In the genomic region with DNA sequence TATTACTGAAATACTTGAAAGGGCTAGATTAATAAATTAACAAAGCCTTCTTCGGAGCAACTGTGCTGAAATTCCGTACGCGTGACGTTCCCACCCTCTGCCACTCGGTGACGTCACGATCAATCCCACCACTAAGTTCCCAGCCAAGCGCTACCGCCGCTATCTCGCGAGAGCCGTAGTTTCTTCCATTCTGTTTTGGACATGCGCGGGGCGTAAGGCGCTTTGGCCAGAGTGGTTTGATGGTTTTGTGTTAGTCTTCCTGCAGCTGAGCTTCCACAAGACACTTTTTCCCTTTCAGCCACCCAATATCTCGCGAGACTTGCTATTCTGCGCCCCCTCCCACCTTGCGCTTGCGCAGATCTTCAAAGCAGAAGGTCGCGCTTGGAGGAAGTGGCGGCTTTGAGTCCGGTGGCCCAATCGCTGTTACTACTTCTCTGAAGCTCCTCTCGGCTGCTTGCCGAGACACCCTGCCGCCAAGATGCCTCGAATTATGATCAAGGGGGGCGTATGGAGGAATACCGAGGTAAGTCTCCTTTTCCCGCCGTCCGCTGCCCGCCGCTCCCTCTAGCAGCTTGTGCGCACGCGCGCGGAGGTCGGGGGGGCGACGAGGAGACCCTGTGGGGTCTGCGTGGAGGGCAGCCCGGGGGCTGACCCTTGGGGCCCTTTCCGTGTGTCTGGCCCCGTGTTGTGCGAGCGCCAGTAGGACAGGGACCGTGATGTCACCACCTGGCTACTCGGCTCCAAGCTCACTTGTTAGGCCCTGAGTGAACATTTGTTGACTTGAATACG, we compare ENCODE assay signal across 8 cellular contexts. TPM values are rescaled to one million over a fixed set of nuclear protein-coding genes. Genes with fewer than 3 reads are reported as not detected.
A peak's percentile ranks its signal among the peaks of the same experiment; 100 is the strongest.
DNase-seq lines count a peak whose midpoint lies in the region; TF ChIP-seq lines count a peak whose summit lies in the region.

A gene (plus strand): TSS at position 361 of the 789 bp plus-strand sequence. CDS start 118 bp downstream, at position 479.

- TF ChIP-seq CTCF in HFFc6 (IDR thresholded peaks at IDR 0.05): no peak
- TF ChIP-seq CTCF in SK-N-SH (IDR thresholded peaks at IDR 0.05): no peak

- peak within 1 kb of the TSS; percentile 96 for H3K9ac ChIP-seq in SK-N-SH

- peak within 1 kb of the TSS; percentile 94 for H3K4me3 Mint-ChIP-seq in HFFc6

- H3K4me1 ChIP-seq in SK-N-SH (ENCODE audit: control insufficient read depth in 1 of 2, insufficient read depth in 2 of 2, low read depth in 1 of 2, low read length in 1 of 2): peaks cover 4 to 22% of the 10 kb centered on the region in 2 experiments; a peak in 3 of 4 replicates

- peak within 1 kb of the TSS; percentile 94 for H3K27ac Mint-ChIP-seq in HFFc6

- no peaks in the 10 kb centered on the region for H3K27me3 ChIP-seq in SK-N-SH (ENCODE audit: insufficient read depth)

- no peaks in the 10 kb centered on the region for H3K9me3 Mint-ChIP-seq in HFFc6

- H3F3A ChIP-seq in SK-N-SH (replicated peaks; ENCODE audit: insufficient read depth): peaks cover 11% of the 10 kb centered on the region

- H3K27ac ChIP-seq in SK-N-SH (ENCODE audit: low read depth in 2 of 2, low read length in 1 of 2): peak within 1 kb of the TSS; percentile 93 to 98

- WGBS in SK-N-SH (ENCODE audit: low lambda C conversion rate): 0% methylated on average over 36 of the region's 56 CpGs

- H3K4me3 ChIP-seq in SK-N-SH (ENCODE audit: low read depth in 2 of 2, low read length in 1 of 2): peak within 1 kb of the TSS; percentile 91

- H3K36me3 ChIP-seq in SK-N-SH (replicated peaks in 1 of 2; ENCODE audit: control insufficient read depth in 1 of 2, insufficient read depth in 2 of 2, low read length in 1 of 2): peaks cover 11 to 12% of the 10 kb centered on the region in 2 experiments

- H3K36me3 Mint-ChIP-seq in HFFc6 (ENCODE audit: low read depth): peaks cover 22% of the 10 kb centered on the region; the same call in 1 of the 2 replicates

- no peak for TF ChIP-seq RAD21 in SK-N-SH (IDR thresholded peaks at IDR 0.05; ENCODE audit: low read length)

- H3K4me1 Mint-ChIP-seq in HFFc6 (ENCODE audit: low read depth): peaks cover 35% of the 10 kb centered on the region

- H3K9me3 ChIP-seq in SK-N-SH: no peaks in the 10 kb centered on the region

- H4K20me1 ChIP-seq in SK-N-SH (ENCODE audit: insufficient read depth): peaks cover 22% of the 10 kb centered on the region

- peaks cover 40% of the 10 kb centered on the region for H3K79me2 ChIP-seq in SK-N-SH (ENCODE audit: insufficient read depth)

- H3K4me2 ChIP-seq in SK-N-SH: peak within 1 kb of the TSS; percentile 97

- peaks cover 2% of the 10 kb centered on the region for H3K27me3 Mint-ChIP-seq in HFFc6 (ENCODE audit: insufficient read depth)

- H2AFZ ChIP-seq in SK-N-SH (ENCODE audit: low read depth): peak within 1 kb of the TSS; percentile 93

- POLR2A ChIA-PET in SK-N-SH (lab: Yijun Ruan, JAX): interaction anchor here (0.6 to 1.5 kb wide), 6 partner anchors 10 to 131 kb away, joined by 3 to 6 read pairs (median 4); no protein-coding TSS in a partner anchor

- DNase-seq in GM04503 (ENCODE audit: low read depth): peak; percentile 93
- DNase-seq in HFFc6: peak; percentile 99
- DNase-seq in NCI-H1048 (lab: John Stamatoyannopoulos, UW): peak; percentile 94
- DNase-seq in SK-N-SH: peak; percentile 93
- peak; percentile 88 for DNase-seq in activated naive CD4-positive, alpha-beta T cell treated with anti-CD3 and anti-CD28 coated beads, Interleukin-2, amount 50 U/mL, for 16 hours
- DNase-seq in germinal center (ENCODE audit: low spot score): peak; percentile 98
- peak; percentile 98 for DNase-seq in non-pigmented ciliary epithelial cell (ENCODE audit: low read depth)
- peak; percentile 98 for DNase-seq in superior temporal gyrus (ENCODE audit: extremely low spot score)

- CTCF ChIA-PET in SK-N-SH (lab: Yijun Ruan, JAX): interaction anchor here (0.8 to 3.1 kb wide), 6 partner anchors 9 to 141 kb away, joined by 3 to 11 read pairs (median 3); a partner anchor contains a TSS

- TF ChIP-seq EP300 in SK-N-SH (IDR thresholded peaks at IDR 0.05; ENCODE audit: borderline replicate concordance in 1 of 2, low read depth in 1 of 2, low read length in 1 of 2): peak in 1 of 2 experiments; percentile 7; a peak in 1 of 4 replicates

- H3K9me2 ChIP-seq in SK-N-SH: no peaks in the 10 kb centered on the region

TF ChIP-seq in SK-N-SH, 30 proteins besides CTCF, POLR2A, EP300 and RAD21:
- TF ChIP-seq TAF1 (IDR thresholded peaks at IDR 0.05; ENCODE audit: borderline replicate concordance, low read depth, low read length) (peak; percentile 57), EZH2phosphoT487 (IDR thresholded peaks at IDR 0.05; ENCODE audit: borderline replicate concordance, low read depth) (no peak), RFX5 (IDR thresholded peaks at IDR 0.05; ENCODE audit: low read length) (peak; percentile 4; the same call in 1 of the 2 replicates), POLR2AphosphoS5 (IDR thresholded peaks at IDR 0.05; ENCODE audit: low read depth, low read length) (peak; percentile 94), MXI1 (IDR thresholded peaks at IDR 0.05; ENCODE audit: low read depth, low read length) (peak; percentile 59; the same call in 1 of the 2 replicates), NRF1 (IDR thresholded peaks at IDR 0.05; ENCODE audit: low read depth, low read length) (peak; percentile 75), RCOR1 (IDR thresholded peaks at IDR 0.05; ENCODE audit: low read length) (peak; percentile 28; the same call in 1 of the 2 replicates), SIN3A (IDR thresholded peaks at IDR 0.05; ENCODE audit: borderline replicate concordance, low read depth, low read length) (peak; percentile 89; the same call in 1 of the 2 replicates), TEAD4 (IDR thresholded peaks at IDR 0.05; ENCODE audit: borderline replicate concordance, insufficient read depth) (no peak), SMC3 (IDR thresholded peaks at IDR 0.05; ENCODE audit: low read depth, low read length) (no peak), CHD2 (IDR thresholded peaks at IDR 0.05; ENCODE audit: low read length, partially characterized antibody) (peak; percentile 100), GATA2 (CRISPR knock-in tag; IDR thresholded peaks at IDR 0.05) (no peak), YY1 (IDR thresholded peaks at IDR 0.05; ENCODE audit: low read depth) (peak; percentile 56; the same call in 1 of the 2 replicates), ELF1 (IDR thresholded peaks at IDR 0.05) (peak; percentile 54; the same call in 1 of the 2 replicates)
- TF ChIP-seq, protein P1, sequence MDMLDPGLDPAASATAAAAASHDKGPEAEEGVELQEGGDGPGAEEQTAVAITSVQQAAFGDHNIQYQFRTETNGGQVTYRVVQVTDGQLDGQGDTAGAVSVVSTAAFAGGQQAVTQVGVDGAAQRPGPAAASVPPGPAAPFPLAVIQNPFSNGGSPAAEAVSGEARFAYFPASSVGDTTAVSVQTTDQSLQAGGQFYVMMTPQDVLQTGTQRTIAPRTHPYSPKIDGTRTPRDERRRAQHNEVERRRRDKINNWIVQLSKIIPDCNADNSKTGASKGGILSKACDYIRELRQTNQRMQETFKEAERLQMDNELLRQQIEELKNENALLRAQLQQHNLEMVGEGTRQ (IDR thresholded peaks at IDR 0.05; ENCODE audit: borderline replicate concordance, low read depth, low read length): no peak
- TF ChIP-seq, protein P2, sequence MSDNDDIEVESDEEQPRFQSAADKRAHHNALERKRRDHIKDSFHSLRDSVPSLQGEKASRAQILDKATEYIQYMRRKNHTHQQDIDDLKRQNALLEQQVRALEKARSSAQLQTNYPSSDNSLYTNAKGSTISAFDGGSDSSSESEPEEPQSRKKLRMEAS (IDR thresholded peaks at IDR 0.05; ENCODE audit: low read depth): peak; percentile 68
- TF ChIP-seq, protein P3, sequence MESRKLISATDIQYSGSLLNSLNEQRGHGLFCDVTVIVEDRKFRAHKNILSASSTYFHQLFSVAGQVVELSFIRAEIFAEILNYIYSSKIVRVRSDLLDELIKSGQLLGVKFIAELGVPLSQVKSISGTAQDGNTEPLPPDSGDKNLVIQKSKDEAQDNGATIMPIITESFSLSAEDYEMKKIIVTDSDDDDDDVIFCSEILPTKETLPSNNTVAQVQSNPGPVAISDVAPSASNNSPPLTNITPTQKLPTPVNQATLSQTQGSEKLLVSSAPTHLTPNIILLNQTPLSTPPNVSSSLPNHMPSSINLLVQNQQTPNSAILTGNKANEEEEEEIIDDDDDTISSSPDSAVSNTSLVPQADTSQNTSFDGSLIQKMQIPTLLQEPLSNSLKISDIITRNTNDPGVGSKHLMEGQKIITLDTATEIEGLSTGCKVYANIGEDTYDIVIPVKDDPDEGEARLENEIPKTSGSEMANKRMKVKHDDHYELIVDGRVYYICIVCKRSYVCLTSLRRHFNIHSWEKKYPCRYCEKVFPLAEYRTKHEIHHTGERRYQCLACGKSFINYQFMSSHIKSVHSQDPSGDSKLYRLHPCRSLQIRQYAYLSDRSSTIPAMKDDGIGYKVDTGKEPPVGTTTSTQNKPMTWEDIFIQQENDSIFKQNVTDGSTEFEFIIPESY (IDR thresholded peaks at IDR 0.05; ENCODE audit: borderline replicate concordance, low read depth): peak; percentile 98
- TF ChIP-seq, protein P4, sequence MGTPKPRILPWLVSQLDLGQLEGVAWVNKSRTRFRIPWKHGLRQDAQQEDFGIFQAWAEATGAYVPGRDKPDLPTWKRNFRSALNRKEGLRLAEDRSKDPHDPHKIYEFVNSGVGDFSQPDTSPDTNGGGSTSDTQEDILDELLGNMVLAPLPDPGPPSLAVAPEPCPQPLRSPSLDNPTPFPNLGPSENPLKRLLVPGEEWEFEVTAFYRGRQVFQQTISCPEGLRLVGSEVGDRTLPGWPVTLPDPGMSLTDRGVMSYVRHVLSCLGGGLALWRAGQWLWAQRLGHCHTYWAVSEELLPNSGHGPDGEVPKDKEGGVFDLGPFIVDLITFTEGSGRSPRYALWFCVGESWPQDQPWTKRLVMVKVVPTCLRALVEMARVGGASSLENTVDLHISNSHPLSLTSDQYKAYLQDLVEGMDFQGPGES (IDR thresholded peaks at IDR 0.05; ENCODE audit: low read depth, low read length): no peak

RNA-seq across cellular contexts. Expression of the gene that starts here (rescaled TPM):
- total RNA-seq in HFFc6 (2021; fragmentation: NEBNext Ultra II Directional; extraction: Animal tissue kit (Norgen Biotek cat#: 25700)): 10 to 100 TPM; 17.9 to 23.5 (median 21.6) TPM
- 6.0 and 7.3 TPM in 2 replicates for polyA plus RNA-seq in SK-N-SH (2012; rRNA removed)
- polyA plus RNA-seq in SK-N-SH (2012; cell fraction: cytosol; rRNA removed): 8.3 and 9.5 TPM in 2 replicates
- polyA plus RNA-seq in SK-N-SH (2012; cell fraction: nucleus; rRNA removed): 3.1 and 5.9 TPM in 2 replicates

Comparison
In these comparisons a context has a peak if more than half of its experiments do, and no peak if none do; other contexts are left out.
1. Peak in every context shown above with its lines: DNase-seq, H3K4me3 ChIP-seq and H3K27ac ChIP-seq.